In genomic region chr3:64675848-64676247, GRCh38 we compare ENCODE assay signal across 13 cellular contexts. TPM values are rescaled to one million over a fixed set of nuclear protein-coding genes. Genes with fewer than 3 reads are reported as not detected.
DNase-seq lines count a peak whose midpoint lies in the region; ATAC-seq and TF ChIP-seq lines count a peak whose summit lies in the region.
"Had no signal": no experiment of that assay in that cellular context is flagged by ENCODE, and none has a peak within 500 bp of the region (broad histone marks: within the 10 kb centered on the region; RNA-seq: fewer than 3 reads in every experiment).

No MANE protein-coding gene starts in this region.

- no peak for ATAC-seq in aorta (ENCODE audit: low FRiP score)
- no peak for ATAC-seq in HG02884 (IDR thresholded peaks at IDR 0.05; ENCODE audit: unreplicated experiment)
- no peak for ATAC-seq in HG03159 (IDR thresholded peaks at IDR 0.05; ENCODE audit: unreplicated experiment)
- ATAC-seq: A549; CD8-positive, alpha-beta T cell had no signal

- H3K27me3 ChIP-seq in ascending aorta (no peaks in the 10 kb centered on the region), aorta (ENCODE audit: control insufficient read depth in 1 of 2, insufficient read depth in 2 of 2, low read length in 1 of 2) (no peaks in the 10 kb centered on the region)

- WGBS in mesodermal cell (ENCODE audit: insufficient coverage in 2 of 2), 2 experiments = 83% methylated on average over 1 of the region's 1 CpG; no CpG with 5 or more reads in 1 of the 2 experiments
- WGBS in aorta, 2 donors = 84 to 90% methylated on average over 1 of the region's 1 CpG

- H3K36me3 ChIP-seq in ascending aorta (peaks cover 0 to 17% of the 10 kb centered on the region in 2 donors), mesodermal cell (ENCODE audit: control insufficient read depth, insufficient read depth, low read length) (peaks cover 86% of the 10 kb centered on the region), aorta (ENCODE audit: control insufficient read depth in 1 of 2, insufficient read depth in 2 of 2, low read length in 1 of 2) (peaks cover under 1 to 6% of the 10 kb centered on the region in 2 donors)

- H3K9me3 ChIP-seq in ascending aorta (no peaks in the 10 kb centered on the region), mesodermal cell (ENCODE audit: control insufficient read depth, low read length) (no peaks in the 10 kb centered on the region), aorta (ENCODE audit: control insufficient read depth, low read length) (no peaks in the 10 kb centered on the region)
- H3K9me3 ChIP-seq: A549, HAP-1 had no signal

- H3K27ac ChIP-seq in ascending aorta = peak overlapping the region; percentile 70 to 73
- H3K27ac ChIP-seq in mesodermal cell (ENCODE audit: low read depth, low read length, severe bottlenecking) = peak overlapping the region; percentile 36
- peak overlapping the region; percentile 51 to 57 for H3K27ac ChIP-seq in aorta (ENCODE audit: low read depth in 1 of 2, low read length in 2 of 2)
- H3K27ac ChIP-seq: A549 had no signal

- H3K4me3 ChIP-seq in ascending aorta = no peak overlapping the region
- no peak overlapping the region for H3K4me3 ChIP-seq in mesodermal cell (ENCODE audit: extremely low read depth, insufficient read depth, low read length, poor library complexity, severe bottlenecking)
- H3K4me3 ChIP-seq in aorta (ENCODE audit: low read length in 2 of 2) = no peak overlapping the region
- H3K4me3 ChIP-seq: A549, HAP-1 had no signal

- TF ChIP-seq CTCF in ascending aorta (IDR thresholded peaks at IDR 0.05) = no peak

- H3K4me1 ChIP-seq in ascending aorta (peaks cover 4 to 18% of the 10 kb centered on the region in 2 donors), mesodermal cell (ENCODE audit: control insufficient read depth, insufficient read depth, low read length, poor library complexity, severe bottlenecking) (peaks cover 22% of the 10 kb centered on the region), aorta (ENCODE audit: control insufficient read depth in 1 of 2, insufficient read depth in 2 of 2, low read length in 2 of 2) (peaks cover 7 to 15% of the 10 kb centered on the region in 2 donors)
- H3K4me1 ChIP-seq: A549, HAP-1 had no signal

- DNase-seq in NCI-H524 treated with DMSO at 0.1 percent for 48 hours (lab: John Stamatoyannopoulos, UW) = peak; percentile 29
- DNase-seq in ascending aorta (ENCODE audit: low spot score in 2 of 2) = no peak
- no peak for DNase-seq in aorta
- DNase-seq in activated gamma-delta T cell (lab: John Stamatoyannopoulos, UW) = no peak
- DNase-seq: CD8-positive, alpha-beta T cell; COR-L47; DMS53 had no signal

- intact Hi-C loops in ascending aorta (cut with DNase I) = no loop called here
- intact Hi-C loops in aorta (cut with DNase I) = no loop called here

RNA-seq across cellular contexts. Expression of gene ADAMTS9, which starts 12.0 kb away (rescaled TPM):
- total RNA-seq in ascending aorta (74.1 TPM), aorta (100 to 1,000 TPM; 161 to 212 TPM)
- polyA plus RNA-seq in mesodermal cell (2013, experiment 1 of 2) = 100 TPM
- 101 TPM for polyA plus RNA-seq in mesodermal cell (2013, experiment 2 of 2)
- polyA plus RNA-seq in aorta = 10 to 100 TPM in 1 of 2 donors, 1 to 10 TPM in 1; 7.0 to 21.9 TPM
- total RNA-seq: CD8-positive, alpha-beta T cell had no signal
- polyA plus RNA-seq: CD14-positive monocyte had no signal
